In the genomic region with DNA sequence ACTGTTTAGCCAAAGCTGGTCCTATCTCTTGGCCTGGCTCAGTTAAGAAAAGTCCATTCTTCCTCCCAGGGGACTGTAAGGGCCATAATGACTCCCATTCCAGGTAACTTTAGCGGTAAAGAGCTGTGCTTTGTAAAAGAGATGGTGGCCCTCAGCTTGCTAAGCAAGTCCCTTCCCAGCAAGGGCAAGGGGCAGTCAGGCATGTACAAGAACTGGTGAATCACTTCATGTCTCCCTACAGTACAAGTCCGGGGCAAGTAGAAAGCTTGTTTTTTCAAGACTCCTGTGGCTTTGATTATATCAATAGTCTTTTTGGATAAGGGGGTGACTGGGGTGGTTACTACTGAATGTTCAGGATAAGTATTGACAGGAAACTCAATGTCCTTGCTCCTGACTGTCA, we compare ENCODE assay signal across 23 cellular contexts.
DNase-seq lines count a peak whose midpoint lies in the region; ATAC-seq, FAIRE-seq and TF ChIP-seq lines count a peak whose summit lies in the region.
"Had no signal": no experiment of that assay in that cellular context is flagged by ENCODE, and none has a peak within 500 bp of the region (broad histone marks: within the 10 kb centered on the region; RNA-seq: fewer than 3 reads in every experiment).

No MANE protein-coding gene starts in this region.

- H2AFZ ChIP-seq in keratinocyte (ENCODE audit: control insufficient read depth, low read length): no peak overlapping the region
- H2AFZ ChIP-seq: PC-9 had no signal

- H4K20me1 ChIP-seq in keratinocyte (ENCODE audit: control insufficient read depth, extremely low read depth, insufficient read depth, low read length): no peaks in the 10 kb centered on the region

- dilution Hi-C loops in keratinocyte (cut with MboI; ENCODE audit: extremely low pct_ligation_motif_present, low sequenced_read_pairs): no loop called here

- H3K27me3 ChIP-seq in brain microvascular endothelial cell (replicated peaks) (no peaks in the 10 kb centered on the region), keratinocyte (ENCODE audit: control insufficient read depth, extremely low read depth, insufficient read depth, low read length) (no peaks in the 10 kb centered on the region), left ventricle myocardium inferior (ENCODE audit: low read depth) (no peaks in the 10 kb centered on the region)
- H3K27me3 ChIP-seq: SJCRH30 had no signal

- no peak for TF ChIP-seq CTCF in brain microvascular endothelial cell (IDR thresholded peaks at IDR 0.05; ENCODE audit: low read depth, low read length, missing control alignments)
- TF ChIP-seq CTCF in keratinocyte (optimal IDR thresholded peaks at IDR 0.05 in 1 of 3, IDR thresholded peaks at IDR 0.05 in 1 of 3, conservative IDR thresholded peaks at IDR 0.05 in 1 of 3; ENCODE audit: extremely low read depth in 1 of 3, insufficient read depth in 2 of 3, low read length in 3 of 3): no peak
- no peak for TF ChIP-seq CTCF in left ventricle myocardium inferior (IDR thresholded peaks at IDR 0.05; ENCODE audit: borderline replicate concordance)
- no peak for TF ChIP-seq CTCF in GM20000 (IDR thresholded peaks at IDR 0.05; ENCODE audit: extremely low read depth, missing control alignments)

- no peaks in the 10 kb centered on the region for H3K9me1 ChIP-seq in keratinocyte (ENCODE audit: control insufficient read depth, extremely low read depth, insufficient read depth, low read length)

- no peaks in the 10 kb centered on the region for H3K36me3 ChIP-seq in brain microvascular endothelial cell (replicated peaks)
- no peaks in the 10 kb centered on the region for H3K36me3 ChIP-seq in keratinocyte (ENCODE audit: control insufficient read depth in 2 of 2, extremely low read depth in 1 of 2, insufficient read depth in 2 of 2, low read length in 2 of 2)
- peaks cover 43% of the 10 kb centered on the region for H3K36me3 ChIP-seq in left ventricle myocardium inferior
- H3K36me3 ChIP-seq: HAP-1 had no signal

- no peak overlapping the region for H3K9ac ChIP-seq in keratinocyte (ENCODE audit: control insufficient read depth, extremely low read depth, insufficient read depth, low read length)

- H3K9me3 ChIP-seq in keratinocyte (ENCODE audit: control insufficient read depth, low read depth, low read length): peaks cover 12% of the 10 kb centered on the region
- peaks cover 42% of the 10 kb centered on the region for H3K9me3 ChIP-seq in left ventricle myocardium inferior (replicated peaks)
- H3K9me3 ChIP-seq: HAP-1 had no signal

- FAIRE-seq in keratinocyte (lab: Jason Lieb, UNC): peak; percentile 9
- FAIRE-seq: A549, HTR-8/SVneo had no signal

- ATAC-seq in GM19467 (IDR thresholded peaks at IDR 0.05; ENCODE audit: unreplicated experiment): no peak
- ATAC-seq: A549; CD8-positive, alpha-beta T cell; SK-N-SH treated with all-trans-retinoic acid at 6 μM for 48 hours had no signal

- DNase-seq in HK-2 (ENCODE audit: unreplicated experiment) (peak; percentile 11), brain microvascular endothelial cell (peak; percentile 18), keratinocyte (ENCODE audit: low read depth, low spot score) (no peak), renal cortical epithelial cell (ENCODE audit: low read depth) (peak; percentile 85), left ventricle myocardium inferior (no peak), GM20000 (ENCODE audit: low spot score) (no peak)
- DNase-seq: Caco-2; CD8-positive, alpha-beta T cell; GOT3; HFFc6; KBM-7; MV-4-11; NCI-H1105; NCI-H2029; NCI-H526 treated with DMSO at 0.1 percent for 48 hours; PC-9; SJCRH30 had no signal

- intact Hi-C loops in left ventricle myocardium inferior (cut with micrococcal nuclease): no loop called here

- H3K27ac ChIP-seq in brain microvascular endothelial cell (no peak overlapping the region), keratinocyte (ENCODE audit: control insufficient read depth, insufficient read depth, low read length) (no peak overlapping the region), left ventricle myocardium inferior (replicated peaks) (no peak overlapping the region)
- H3K27ac ChIP-seq: A549, C4-2B, PC-9, SJCRH30 had no signal

- no peaks in the 10 kb centered on the region for H3K79me2 ChIP-seq in keratinocyte (ENCODE audit: control insufficient read depth, insufficient read depth, low read length)

- no peak overlapping the region for H3K4me2 ChIP-seq in keratinocyte (ENCODE audit: control insufficient read depth, extremely low read depth, insufficient read depth, low read depth, low read length)
- H3K4me2 ChIP-seq: A549, PC-9 had no signal

- in situ Hi-C loops in brain microvascular endothelial cell (cut with HindIII; ENCODE audit: low pct_ligation_motif_present, low sequenced_read_pairs): no loop called here

- H3K4me3 ChIP-seq in brain microvascular endothelial cell (ENCODE audit: low read depth, low read length) (no peak overlapping the region), keratinocyte (ENCODE audit: control insufficient read depth in 2 of 3, extremely low read depth in 1 of 3, insufficient read depth in 2 of 3, low read depth in 1 of 3, low read length in 3 of 3) (no peak overlapping the region), left ventricle myocardium inferior (no peak overlapping the region)
- H3K4me3 ChIP-seq: A549, HAP-1, PC-9, SJCRH30 had no signal

- H3K4me1 ChIP-seq in keratinocyte (ENCODE audit: control insufficient read depth, extremely low read depth, insufficient read depth, low read length) (no peaks in the 10 kb centered on the region), left ventricle myocardium inferior (no peaks in the 10 kb centered on the region)
- H3K4me1 ChIP-seq: A549, Caco-2, HAP-1, SJCRH30 had no signal

Comparison
In these comparisons a context has a peak if more than half of its experiments do, and no peak if none do; other contexts are left out.
1. DNase-seq: peak in HK-2 (single experiment), brain microvascular endothelial cell (single experiment) and renal cortical epithelial cell (single experiment); none in keratinocyte (single experiment), left ventricle myocardium inferior (single experiment) and GM20000 (single experiment).